18 cellular contexts compared by ENCODE assay signal in genomic region chr3:38966956-38967795, GRCh38.
DNase-seq lines count a peak whose midpoint lies in the region; ATAC-seq, FAIRE-seq and TF ChIP-seq lines count a peak whose summit lies in the region.
"Had no signal": no experiment of that assay in that cellular context is flagged by ENCODE, and none has a peak within 500 bp of the region (broad histone marks: within the 10 kb centered on the region; RNA-seq: fewer than 3 reads in every experiment).

No MANE protein-coding gene starts in this region.

- no peaks in the 10 kb centered on the region for H3K9me2 ChIP-seq in Karpas-422 (replicated peaks; ENCODE audit: insufficient read depth, low read length)

- no peak overlapping the region for H3K9ac ChIP-seq in Karpas-422 (ENCODE audit: low read length)
- H3K9ac ChIP-seq: BLaER1 treated with 17β-estradiol and CSF1 and Interleukin-3, amounts not matched to agents 10 nM and 100 nM had no signal

- in situ Hi-C loops in transverse colon (cut with MboI; ENCODE audit: low pct_ligation_motif_present in 1 of 4, low pct_unique_long_range_greater_than_20kb in 1 of 4, low sequenced_read_pairs in 3 of 4), result no loop called here

- DNase-seq in bronchial epithelial cell (ENCODE audit: low read depth) (peak; percentile 81), foreskin keratinocyte (peak; percentile 70 to 80), osteocyte (ENCODE audit: extremely low spot score, unreplicated experiment) (peak; percentile 57), Karpas-422 (no peak), transverse colon (no peak), pancreas (no peak)
- DNase-seq: EL, Kasumi-1, NCI-H1105, NCI-H1694, NCI-H2107, NCI-H446, NCI-H69, OCI-M1 had no signal

- H3K27me3 ChIP-seq in bronchial epithelial cell (ENCODE audit: control insufficient read depth, insufficient read depth, low read length) (peaks cover 4% of the 10 kb centered on the region), foreskin keratinocyte (no peaks in the 10 kb centered on the region), Karpas-422 (ENCODE audit: low read length) (no peaks in the 10 kb centered on the region), transverse colon (no peaks in the 10 kb centered on the region), pancreas (no peaks in the 10 kb centered on the region)
- H3K27me3 ChIP-seq: BLaER1 treated with 17β-estradiol and CSF1 and Interleukin-3, amounts not matched to agents 10 nM and 100 nM had no signal

- TF ChIP-seq POLR2A in transverse colon (IDR thresholded peaks at IDR 0.05), result no peak

- TF ChIP-seq CTCF in bronchial epithelial cell (IDR thresholded peaks at IDR 0.05; ENCODE audit: insufficient read depth, low read length, severe bottlenecking) (no peak), foreskin keratinocyte (conservative IDR thresholded peaks at IDR 0.05) (no peak), osteocyte (IDR thresholded peaks at IDR 0.05) (no peak), transverse colon (IDR thresholded peaks at IDR 0.05) (no peak), pancreas (IDR thresholded peaks at IDR 0.05) (no peak)

- intact Hi-C loops in transverse colon (cut with DNase I; ENCODE audit: low total_unique reads), result no loop called here
- intact Hi-C loops in pancreas (cut with DNase I), result no loop called here

- H3K36me3 Mint-ChIP-seq in osteocyte (ENCODE audit: unreplicated experiment), result no peaks in the 10 kb centered on the region

- H3K79me2 ChIP-seq in Karpas-422 (ENCODE audit: low read length), result no peaks in the 10 kb centered on the region

- no peak overlapping the region for H3K4me3 ChIP-seq in bronchial epithelial cell (ENCODE audit: low read depth, low read length)
- H3K4me3 ChIP-seq in Karpas-422 (ENCODE audit: low read length), result no peak overlapping the region
- no peak overlapping the region for H3K4me3 ChIP-seq in transverse colon
- no peak overlapping the region for H3K4me3 ChIP-seq in pancreas
- H3K4me3 ChIP-seq: BLaER1 treated with 17β-estradiol and CSF1 and Interleukin-3, amounts not matched to agents 10 nM and 100 nM had no signal

- peaks cover 15% of the 10 kb centered on the region for H3K27me3 Mint-ChIP-seq in osteocyte (ENCODE audit: unreplicated experiment)

- no peak for TF ChIP-seq RAD21 in Ishikawa (IDR thresholded peaks at IDR 0.05; ENCODE audit: low read depth)

- no peak overlapping the region for H3K4me3 Mint-ChIP-seq in osteocyte (ENCODE audit: unreplicated experiment)

- H2AFZ ChIP-seq in Karpas-422 (ENCODE audit: low read length), result no peak overlapping the region

- FAIRE-seq in bronchial epithelial cell (lab: Jason Lieb, UNC) (peak; percentile 64), pancreas (lab: Jason Lieb, UNC) (no peak)
- FAIRE-seq: H1 had no signal

- no peaks in the 10 kb centered on the region for H3K4me1 Mint-ChIP-seq in osteocyte (ENCODE audit: unreplicated experiment)

- H3K4me1 ChIP-seq in foreskin keratinocyte (peaks cover 4% of the 10 kb centered on the region), Karpas-422 (ENCODE audit: low read length) (no peaks in the 10 kb centered on the region), transverse colon (no peaks in the 10 kb centered on the region), pancreas (no peaks in the 10 kb centered on the region)
- H3K4me1 ChIP-seq: BLaER1 treated with 17β-estradiol and CSF1 and Interleukin-3, amounts not matched to agents 10 nM and 100 nM had no signal

- no peaks in the 10 kb centered on the region for H3K9me3 Mint-ChIP-seq in osteocyte (ENCODE audit: unreplicated experiment)

- no peaks in the 10 kb centered on the region for H3K9me3 ChIP-seq in Karpas-422 (ENCODE audit: low read length)
- no peaks in the 10 kb centered on the region for H3K9me3 ChIP-seq in transverse colon
- H3K9me3 ChIP-seq in pancreas, result no peaks in the 10 kb centered on the region
- H3K9me3 ChIP-seq: BLaER1 treated with 17β-estradiol and CSF1 and Interleukin-3, amounts not matched to agents 10 nM and 100 nM had no signal

- no peak overlapping the region for H3K27ac Mint-ChIP-seq in osteocyte (ENCODE audit: unreplicated experiment)

- TF ChIP-seq EP300 in Ishikawa (IDR thresholded peaks at IDR 0.05; ENCODE audit: borderline replicate concordance) (no peak), transverse colon (IDR thresholded peaks at IDR 0.05; ENCODE audit: low read depth) (no peak)

- 75 to 83% methylated on average over 2 to 4 of the region's 4 CpGs for WGBS in transverse colon (ENCODE audit: low coverage in 1 of 2), 2 donors
- 71 to 78% methylated on average over 4 of the region's 4 CpGs for WGBS in pancreas, 2 donors

- peak; percentile 80 for ATAC-seq in foreskin keratinocyte
- no peak for ATAC-seq in pancreas
- ATAC-seq in HG03045 (IDR thresholded peaks at IDR 0.05; ENCODE audit: unreplicated experiment), result no peak

- H3K4me2 ChIP-seq in Karpas-422 (ENCODE audit: low read depth, low read length, poor library complexity, severe bottlenecking), result no peak overlapping the region
- H3K4me2 ChIP-seq: BLaER1 treated with 17β-estradiol and CSF1 and Interleukin-3, amounts not matched to agents 10 nM and 100 nM had no signal

- no peak overlapping the region for H3K27ac ChIP-seq in foreskin keratinocyte
- no peak overlapping the region for H3K27ac ChIP-seq in Karpas-422 (ENCODE audit: low read length)
- no peak overlapping the region for H3K27ac ChIP-seq in transverse colon
- no peak overlapping the region for H3K27ac ChIP-seq in pancreas
- H3K27ac ChIP-seq: BLaER1 treated with 17β-estradiol and CSF1 and Interleukin-3, amounts not matched to agents 10 nM and 100 nM had no signal

- 0 out of 2 replicates have a peak, but pooled peaks cover 4% of the 10 kb centered on the region for H4K20me1 ChIP-seq in Karpas-422 (ENCODE audit: insufficient read depth, low read depth, low read length)
- H4K20me1 ChIP-seq: BLaER1 treated with 17β-estradiol and CSF1 and Interleukin-3, amounts not matched to agents 10 nM and 100 nM had no signal

- H3K36me3 ChIP-seq in bronchial epithelial cell (ENCODE audit: control insufficient read depth, insufficient read depth, low read length) (no peaks in the 10 kb centered on the region), Karpas-422 (ENCODE audit: insufficient read depth, low read length) (no peaks in the 10 kb centered on the region), transverse colon (no peaks in the 10 kb centered on the region), pancreas (no peaks in the 10 kb centered on the region)
- H3K36me3 ChIP-seq: BLaER1 treated with 17β-estradiol and CSF1 and Interleukin-3, amounts not matched to agents 10 nM and 100 nM had no signal

TF ChIP-seq in Ishikawa, 13 proteins besides CTCF, POLR2A, EP300 and RAD21:
- TF ChIP-seq REST (IDR thresholded peaks at IDR 0.05; ENCODE audit: low read depth) (peak; percentile 34; the same call in 1 of the 2 replicates), TAF1 (IDR thresholded peaks at IDR 0.05; ENCODE audit: low read depth) (no peak)

Comparison
In these comparisons a context has a peak if more than half of its experiments do, and no peak if none do; other contexts are left out.
1. DNase-seq: peak in bronchial epithelial cell (single experiment), foreskin keratinocyte (2 of 2) and osteocyte (single experiment); none in Karpas-422 (single experiment), transverse colon (single experiment) and pancreas (0 of 6).